13 cellular contexts compared by ENCODE assay signal in the genomic region with DNA sequence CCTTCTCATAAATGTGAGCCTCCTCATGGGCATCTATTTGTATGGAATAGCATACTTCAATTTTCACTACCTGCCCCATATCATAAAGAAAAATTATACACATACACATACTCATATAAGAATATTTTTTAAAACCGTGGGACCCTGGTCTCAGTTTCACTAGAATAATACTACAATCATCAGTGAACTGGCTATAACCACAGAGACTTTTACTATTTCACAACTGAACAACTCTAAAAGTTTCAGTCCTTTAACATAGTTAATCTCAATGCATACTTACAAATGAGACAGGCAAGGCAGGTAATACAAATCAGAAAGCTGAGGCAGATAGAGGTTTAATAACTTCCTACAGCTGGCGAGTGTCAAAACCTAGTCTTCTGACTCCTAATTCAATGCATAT.
DNase-seq lines count a peak whose midpoint lies in the region; ATAC-seq and TF ChIP-seq lines count a peak whose summit lies in the region.
"Had no signal": no experiment of that assay in that cellular context is flagged by ENCODE, and none has a peak within 500 bp of the region (broad histone marks: within the 10 kb centered on the region; RNA-seq: fewer than 3 reads in every experiment).

No MANE protein-coding gene starts in this region.

- ATAC-seq in GM19043 (IDR thresholded peaks at IDR 0.05; ENCODE audit: low read depth, unreplicated experiment) (peak; percentile 70), GM21717 (IDR thresholded peaks at IDR 0.05; ENCODE audit: unreplicated experiment) (peak; percentile 55), HG03442 (IDR thresholded peaks at IDR 0.05; ENCODE audit: unreplicated experiment) (peak; percentile 80)
- ATAC-seq: PC-3, T-cell had no signal

- H3K27me3 Mint-ChIP-seq in brain = peaks cover 4% of the 10 kb centered on the region
- H3K27me3 Mint-ChIP-seq: T-cell had no signal

- no peak for DNase-seq in stimulated activated naive CD4-positive, alpha-beta T cell treated with Interleukin-2 at 50 U/mL for 16 hours (lab: John Stamatoyannopoulos, UW)
- DNase-seq in GF-D8 (lab: John Stamatoyannopoulos, UW) = no peak
- DNase-seq in NAMALWA (ENCODE audit: low spot score) = no peak
- DNase-seq: NCI-H1048, NCI-H2107, NCI-H345, NCI-H526 treated with DMSO at 0.1 percent for 48 hours, PC-3, T-cell had no signal

- TF ChIP-seq CTCF in brain (conservative IDR thresholded peaks at IDR 0.05) = no peak

- peaks cover 0 to 16% (median 8%) of the 10 kb centered on the region in 5 experiments for H3K9me3 Mint-ChIP-seq in brain
- H3K9me3 Mint-ChIP-seq: T-cell had no signal

- H3K4me3 Mint-ChIP-seq in brain = no peak overlapping the region
- H3K4me3 Mint-ChIP-seq: T-cell had no signal

- peak overlapping the region in 3 of 5 experiments; percentile 6 to 62 (median 23) for H3K27ac Mint-ChIP-seq in brain
- H3K27ac Mint-ChIP-seq: T-cell had no signal

- H3K4me1 Mint-ChIP-seq in brain = peaks cover 53% of the 10 kb centered on the region

- peaks cover 14% of the 10 kb centered on the region for H3K36me3 Mint-ChIP-seq in brain
